20 cellular contexts compared by ENCODE assay signal in genomic region chr18:40957533-40958070, GRCh38.
DNase-seq lines count a peak whose midpoint lies in the region; ATAC-seq and TF ChIP-seq lines count a peak whose summit lies in the region.
"Had no signal": no experiment of that assay in that cellular context is flagged by ENCODE, and none has a peak within 500 bp of the region (broad histone marks: within the 10 kb centered on the region; RNA-seq: fewer than 3 reads in every experiment).

No MANE protein-coding gene starts in this region.

- intact Hi-C loops in heart left ventricle (cut with DNase I) = no loop called here

- DNase-seq in cardiac muscle cell (ENCODE audit: low read depth in 1 of 2, low spot score in 1 of 2) (no peak), heart left ventricle (no peak), WTC11 (ENCODE audit: low spot score) (no peak), iPS-NIHi11 (ENCODE audit: low spot score) (peak; percentile 22), medulla oblongata (ENCODE audit: extremely low spot score) (no peak), SHP77 treated with DMSO at 0.1 percent for 48 hours (lab: John Stamatoyannopoulos, UW) (no peak), GM20000 (ENCODE audit: low spot score) (no peak)
- DNase-seq: DMS153, KBM-7, NCI-H1436, NCI-H2029, NCI-H2171 treated with DMSO at 0.1 percent for 48 hours, NCI-H82, Right ventricle myocardium superior, SK-N-SH, T-cell had no signal

- WGBS in heart left ventricle, 4 donors = 67 to 69% (median 68%) methylated on average over 2 of the region's 2 CpGs

- H3K4me3 ChIP-seq in cardiac muscle cell (no peak overlapping the region), heart left ventricle (no peak overlapping the region)
- H3K4me3 ChIP-seq: BLaER1 had no signal

- TF ChIP-seq POLR2A in heart left ventricle (IDR thresholded peaks at IDR 0.05) = no peak

- ATAC-seq in heart left ventricle (no peak), WTC11 (peak; percentile 80), HG03025 (IDR thresholded peaks at IDR 0.05; ENCODE audit: low FRiP score, unreplicated experiment) (no peak)
- ATAC-seq: Panc1, T-cell had no signal

- peaks cover 13% of the 10 kb centered on the region for H3K36me3 Mint-ChIP-seq in WTC11
- H3K36me3 Mint-ChIP-seq: T-cell had no signal

- no peaks in the 10 kb centered on the region for H3K27me3 Mint-ChIP-seq in WTC11 (ENCODE audit: low read depth)
- H3K27me3 Mint-ChIP-seq: T-cell had no signal

- no peak overlapping the region for H3K27ac Mint-ChIP-seq in WTC11
- H3K27ac Mint-ChIP-seq: T-cell had no signal

- CTCF ChIA-PET in WTC11 (lab: Charles Lee) = interaction anchor here (1.3 to 2.1 kb wide), 2 partner anchors 22 to 520 kb away, joined by 3 to 9 read pairs; no protein-coding TSS in a partner anchor

- no peaks in the 10 kb centered on the region for H3K36me3 ChIP-seq in cardiac muscle cell
- H3K36me3 ChIP-seq in heart left ventricle = no peaks in the 10 kb centered on the region
- H3K36me3 ChIP-seq: BLaER1 had no signal

- H3K27me3 ChIP-seq in cardiac muscle cell (no peaks in the 10 kb centered on the region), heart left ventricle (no peaks in the 10 kb centered on the region)
- H3K27me3 ChIP-seq: BLaER1 had no signal

- H3K9me3 ChIP-seq in cardiac muscle cell (ENCODE audit: low read depth) (no peaks in the 10 kb centered on the region), heart left ventricle (no peaks in the 10 kb centered on the region)
- H3K9me3 ChIP-seq: BLaER1, SK-N-SH had no signal

- H3K4me1 ChIP-seq in cardiac muscle cell (ENCODE audit: low read depth) (no peaks in the 10 kb centered on the region), heart left ventricle (no peaks in the 10 kb centered on the region)
- H3K4me1 ChIP-seq: BLaER1 had no signal

- peaks cover 7% of the 10 kb centered on the region for H3K4me1 Mint-ChIP-seq in WTC11
- H3K4me1 Mint-ChIP-seq: T-cell had no signal

- no peak overlapping the region for H3K4me3 Mint-ChIP-seq in WTC11
- H3K4me3 Mint-ChIP-seq: T-cell had no signal

- H3K27ac ChIP-seq in cardiac muscle cell (no peak overlapping the region), heart left ventricle (no peak overlapping the region)
- H3K27ac ChIP-seq: 22Rv1, BLaER1 had no signal

- POLR2A ChIA-PET in WTC11 (lab: Charles Lee) = no interaction called here

- TF ChIP-seq CTCF in cardiac muscle cell (IDR thresholded peaks at IDR 0.05; ENCODE audit: low read depth, low read length) = peak; percentile 7
- no peak for TF ChIP-seq CTCF in heart left ventricle (IDR thresholded peaks at IDR 0.05)
- TF ChIP-seq CTCF in WTC11 (IDR thresholded peaks at IDR 0.05) = no peak
- no peak for TF ChIP-seq CTCF in GM20000 (IDR thresholded peaks at IDR 0.05; ENCODE audit: extremely low read depth, missing control alignments)

- H3K9me3 Mint-ChIP-seq in WTC11 = peaks cover 21% of the 10 kb centered on the region

TF ChIP-seq in WTC11, 78 proteins besides CTCF, POLR2A, EP300 and RAD21:
- TF ChIP-seq TCF7 (CRISPR knock-in tag; IDR thresholded peaks at IDR 0.05; ENCODE audit: low read depth) (no peak), ZNF396 (CRISPR knock-in tag; IDR thresholded peaks at IDR 0.05; ENCODE audit: borderline replicate concordance) (no peak), ZNF138 (CRISPR knock-in tag; conservative IDR thresholded peaks at IDR 0.05) (no peak), ELF4 (CRISPR knock-in tag; IDR thresholded peaks at IDR 0.05; ENCODE audit: low read depth) (no peak), ZSCAN18 (CRISPR knock-in tag; IDR thresholded peaks at IDR 0.05) (no peak), NFE2L1 (CRISPR knock-in tag; IDR thresholded peaks at IDR 0.05) (no peak), GABPB1 (CRISPR knock-in tag; IDR thresholded peaks at IDR 0.05) (no peak), SOX15 (CRISPR knock-in tag; IDR thresholded peaks at IDR 0.05) (no peak), RELA (CRISPR knock-in tag; IDR thresholded peaks at IDR 0.05; ENCODE audit: borderline replicate concordance) (no peak)
